16 cellular contexts compared by ENCODE assay signal in genomic region chr20:25321262-25321831, GRCh38.
DNase-seq lines count a peak whose midpoint lies in the region; ATAC-seq and TF ChIP-seq lines count a peak whose summit lies in the region.
"Had no signal": no experiment of that assay in that cellular context is flagged by ENCODE, and none has a peak within 500 bp of the region (broad histone marks: within the 10 kb centered on the region; RNA-seq: fewer than 3 reads in every experiment).

No MANE protein-coding gene starts in this region.

- no peaks in the 10 kb centered on the region for H3K9me2 ChIP-seq in OCI-LY7 (ENCODE audit: insufficient read depth, low read length)

- ATAC-seq in activated CD8-positive, alpha-beta T cell treated with anti-CD3 and anti-CD28 coated beads, Interleukin-2, amount 10 ng/mL, durations not matched to agents 7 days and 5 days = peak; percentile 40
- ATAC-seq in left lobe of liver = no peak
- ATAC-seq in HG02884 (IDR thresholded peaks at IDR 0.05; ENCODE audit: unreplicated experiment) = no peak

- TF ChIP-seq CTCF in cardiac muscle cell (IDR thresholded peaks at IDR 0.05; ENCODE audit: low read depth, low read length) (no peak), OCI-LY7 (conservative IDR thresholded peaks at IDR 0.05; ENCODE audit: low read length) (no peak)

- no peak overlapping the region for H2AFZ ChIP-seq in OCI-LY7 (ENCODE audit: low read length)

- peaks cover 8% of the 10 kb centered on the region for H3K36me3 Mint-ChIP-seq in activated CD8-positive, alpha-beta T cell treated with anti-CD3 and anti-CD28 coated beads, Interleukin-2, amount 10 ng/mL, durations not matched to agents 7 days and 5 days (ENCODE audit: low read depth)

- CTCF ChIA-PET in activated CD8-positive, alpha-beta T cell treated with anti-CD3 and anti-CD28 coated beads, Interleukin-2, amount 10 ng/mL, durations not matched to agents 7 days and 5 days (lab: Charles Lee) = interaction anchor here (1.3 to 1.9 kb wide), 4 partner anchors 22 to 78 kb away, joined by 4 to 9 read pairs (median 5); no protein-coding TSS in a partner anchor
- CTCF ChIA-PET in OCI-LY7 (lab: Charles Lee; ENCODE audit: unreplicated experiment) = no interaction called here

- peaks cover 23% of the 10 kb centered on the region for H3K4me1 Mint-ChIP-seq in activated CD8-positive, alpha-beta T cell treated with anti-CD3 and anti-CD28 coated beads, Interleukin-2, amount 10 ng/mL, durations not matched to agents 7 days and 5 days (ENCODE audit: low read depth)

- H3K27ac ChIP-seq in cardiac muscle cell = peak overlapping the region; percentile 6
- H3K27ac ChIP-seq in temporal lobe (ENCODE audit: low read depth, low read length) = peak overlapping the region; percentile 73
- H3K27ac ChIP-seq in OCI-LY7 (ENCODE audit: low read depth, low read length, poor library complexity, severe bottlenecking) = no peak overlapping the region
- H3K27ac ChIP-seq: ascending aorta had no signal

- H3K9me3 Mint-ChIP-seq in activated CD8-positive, alpha-beta T cell treated with anti-CD3 and anti-CD28 coated beads, Interleukin-2, amount 10 ng/mL, durations not matched to agents 7 days and 5 days (ENCODE audit: insufficient read depth) = no peaks in the 10 kb centered on the region

- no peak overlapping the region for H3K4me3 Mint-ChIP-seq in activated CD8-positive, alpha-beta T cell treated with anti-CD3 and anti-CD28 coated beads, Interleukin-2, amount 10 ng/mL, durations not matched to agents 7 days and 5 days

- no peaks in the 10 kb centered on the region for H3K27me3 Mint-ChIP-seq in activated CD8-positive, alpha-beta T cell treated with anti-CD3 and anti-CD28 coated beads, Interleukin-2, amount 10 ng/mL, durations not matched to agents 7 days and 5 days (ENCODE audit: low read depth)

- DNase-seq in cardiac muscle cell (ENCODE audit: low read depth in 1 of 2, low spot score in 1 of 2) (no peak), cardiac septum (ENCODE audit: low spot score) (no peak), left lobe of liver (ENCODE audit: low spot score) (peak; percentile 31), OCI-LY7 (ENCODE audit: low spot score) (no peak)
- DNase-seq in activated CD8-positive, alpha-beta T cell treated with anti-CD3 and anti-CD28 coated beads, Interleukin-2, amount 10 ng/mL, durations not matched to agents 7 days and 5 days = peak; percentile 20
- DNase-seq in stimulated activated naive CD4-positive, alpha-beta T cell (lab: John Stamatoyannopoulos, UW) = no peak
- DNase-seq: AML-193; effector memory CD4-positive, alpha-beta T cell; foreskin fibroblast; NCI-H1694; NCI-H510A treated with DMSO at 0.1 percent for 48 hours; retina; stimulated activated CD4-positive, alpha-beta T cell treated with anti-CD3 and anti-CD28 coated beads, Interleukin-4, amount 100 ng/mL, for 1 hour had no signal

- H3K4me2 ChIP-seq in OCI-LY7 (ENCODE audit: low read length) = no peak overlapping the region

- intact Hi-C loops in cardiac septum (cut with DNase I) (no loop called here), OCI-LY7 (cut with micrococcal nuclease; ENCODE audit: unreplicated experiment) (no loop called here)

- no peaks in the 10 kb centered on the region for H3K27me3 ChIP-seq in cardiac muscle cell
- H3K27me3 ChIP-seq: ascending aorta had no signal

- POLR2A ChIA-PET in activated CD8-positive, alpha-beta T cell treated with anti-CD3 and anti-CD28 coated beads, Interleukin-2, amount 10 ng/mL, durations not matched to agents 7 days and 5 days (lab: Charles Lee) = interaction anchor here (0.5 kb wide), 1 partner anchor 17 kb away, joined by 3 read pairs; no protein-coding TSS in a partner anchor
- POLR2A ChIA-PET in OCI-LY7 (lab: Charles Lee) = interaction anchor here (0.6 to 0.9 kb wide), 2 partner anchors 15 to 114 kb away, joined by 3 to 9 read pairs; no protein-coding TSS in a partner anchor

- H4K20me1 ChIP-seq in OCI-LY7 (ENCODE audit: insufficient read depth, low read length) = no peaks in the 10 kb centered on the region

- no TSS peak for BruUV-seq in OCI-LY7 (replicated peaks; lab: Mats Ljungman, UMichigan)

- no peaks in the 10 kb centered on the region for H3K9me3 ChIP-seq in cardiac muscle cell (ENCODE audit: low read depth)
- no peaks in the 10 kb centered on the region for H3K9me3 ChIP-seq in OCI-LY7 (ENCODE audit: low read length)
- H3K9me3 ChIP-seq: ascending aorta had no signal

- H3K27ac Mint-ChIP-seq in activated CD8-positive, alpha-beta T cell treated with anti-CD3 and anti-CD28 coated beads, Interleukin-2, amount 10 ng/mL, durations not matched to agents 7 days and 5 days = peak overlapping the region; percentile 74

- peaks cover 29% of the 10 kb centered on the region for H3K4me1 ChIP-seq in cardiac muscle cell (ENCODE audit: low read depth)
- peaks cover 42% of the 10 kb centered on the region for H3K4me1 ChIP-seq in OCI-LY7 (ENCODE audit: insufficient read depth, low read length, poor library complexity, severe bottlenecking)
- H3K4me1 ChIP-seq: ascending aorta had no signal

- peaks cover 6% of the 10 kb centered on the region for H3K36me3 ChIP-seq in cardiac muscle cell
- H3K36me3 ChIP-seq in OCI-LY7 (ENCODE audit: insufficient read depth, low read length) = no peaks in the 10 kb centered on the region

- H3K79me2 ChIP-seq in OCI-LY7 (ENCODE audit: insufficient read depth, low read depth, low read length) = no peaks in the 10 kb centered on the region

- no peak overlapping the region for H3K4me3 ChIP-seq in cardiac muscle cell
- H3K4me3 ChIP-seq in OCI-LY7 (ENCODE audit: low read depth, low read length, poor library complexity, severe bottlenecking) = no peak overlapping the region
- H3K4me3 ChIP-seq: ascending aorta had no signal

Comparison
In these comparisons a context has a peak if more than half of its experiments do, and no peak if none do; other contexts are left out.
1. DNase-seq: peak in activated CD8-positive, alpha-beta T cell treated with anti-CD3 and anti-CD28 coated beads, Interleukin-2, amount 10 ng/mL, durations not matched to agents 7 days and 5 days (single experiment) and left lobe of liver (single experiment); none in cardiac muscle cell (0 of 2), cardiac septum (single experiment), stimulated activated naive CD4-positive, alpha-beta T cell (0 of 6) and OCI-LY7 (single experiment).